ENCODE assay signal across 22 cellular contexts in genomic region chr5:90948969-90949368, GRCh38.
"Had no signal": no experiment of that assay in that cellular context is flagged by ENCODE, and none has a peak within 500 bp of the region (broad histone marks: within the 10 kb centered on the region; RNA-seq: fewer than 3 reads in every experiment).

No MANE protein-coding gene starts in this region.

- ATAC-seq: naive thymus-derived CD4-positive, alpha-beta T cell; natural killer cell treated with Interleukin-12 subunit alpha and Interleukin-12 subunit beta and Interleukin-15 and Interleukin-18, amount 100 ng/mL, for 72 hours; sciatic nerve; upper lobe of right lung had no signal

- H3K27me3 ChIP-seq: right atrium auricular region, suprapubic skin, tibial artery, upper lobe of right lung had no signal

- H3K36me3 ChIP-seq: left ventricle myocardium inferior, ovary, right atrium auricular region, suprapubic skin, thoracic aorta, tibial artery, upper lobe of right lung had no signal

- FAIRE-seq: urothelium cell line had no signal

- H3K4me3 ChIP-seq: left ventricle myocardium inferior, lung, mucosa of descending colon, ovary, right atrium auricular region, skin epidermis, suprapubic skin, thoracic aorta, tibial artery, upper lobe of right lung had no signal

- H3K27ac ChIP-seq: left ventricle myocardium inferior, ovary, right atrium auricular region, skin epidermis, suprapubic skin, thoracic aorta, tibial artery, upper lobe of right lung had no signal

- DNase-seq: islet precursor cell; left ventricle myocardium inferior; midbrain; naive thymus-derived CD4-positive, alpha-beta T cell; ovary; stimulated activated CD4-positive, alpha-beta T cell treated with anti-CD3 and anti-CD28 coated beads, Interleukin-12 subunit alpha, Interleukin-12 subunit beta, amount 100 ng/mL, for 4 hours; stimulated activated CD4-positive, alpha-beta T cell treated with anti-CD3 and anti-CD28 coated beads, Interleukin-15, amount 100 ng/mL, for 24 hours; stimulated activated CD4-positive, alpha-beta T cell treated with anti-CD3 and anti-CD28 coated beads, Interleukin-2, amount 100 ng/mL, for 24 hours; stimulated activated CD4-positive, alpha-beta T cell treated with anti-CD3 and anti-CD28 coated beads, Interleukin-4, amount 100 ng/mL, for 1 hour; stimulated activated naive CD4-positive, alpha-beta T cell; tibial artery; trophoblast cell; upper lobe of right lung had no signal

- H3K4me1 ChIP-seq: left ventricle myocardium inferior, right atrium auricular region, suprapubic skin, tibial artery, upper lobe of right lung had no signal

- H3K9me3 ChIP-seq: left ventricle myocardium inferior, mucosa of descending colon, ovary, right atrium auricular region, suprapubic skin, thoracic aorta, tibial artery, upper lobe of right lung had no signal
